Comparison of ENCODE assay signal across 9 cellular contexts in the genomic region with DNA sequence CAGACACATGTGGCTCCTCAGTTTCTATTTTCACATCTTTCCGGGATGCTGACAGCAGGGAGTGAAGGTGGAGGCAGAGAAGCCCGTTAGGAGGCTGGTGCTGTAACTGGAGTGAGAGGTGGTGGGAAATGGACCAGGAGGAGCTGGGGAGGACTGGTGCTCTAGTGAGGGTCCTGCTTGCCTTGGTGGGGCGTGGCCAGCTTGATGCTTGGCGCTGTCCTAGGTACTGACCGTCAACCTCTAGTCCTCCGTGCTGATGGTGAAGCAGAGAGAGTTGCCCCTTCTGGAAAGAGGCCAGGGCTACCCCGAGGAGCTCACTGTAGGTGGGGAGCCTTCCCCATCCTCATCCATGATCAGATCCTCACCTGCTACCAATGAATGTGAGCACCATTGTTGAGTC. TPM values are rescaled to one million over a fixed set of nuclear protein-coding genes. Genes with fewer than 3 reads are reported as not detected.
DNase-seq lines count a peak whose midpoint lies in the region; ATAC-seq and TF ChIP-seq lines count a peak whose summit lies in the region.
"Had no signal": no experiment of that assay in that cellular context is flagged by ENCODE, and none has a peak within 500 bp of the region (broad histone marks: within the 10 kb centered on the region; RNA-seq: fewer than 3 reads in every experiment).

No MANE protein-coding gene starts in this region.

- H3K9me3 ChIP-seq in neuron (ENCODE audit: low read length): no peaks in the 10 kb centered on the region
- H3K9me3 ChIP-seq: tibial artery had no signal

- intact Hi-C loops in posterior vena cava (cut with DNase I): no loop called here

- H2AFZ ChIP-seq in neuron (ENCODE audit: low read depth, low read length): no peak overlapping the region

- H3K4me3 ChIP-seq in NB4 (ENCODE audit: low read depth, low read length): peak overlapping the region; percentile 90
- H3K4me3 ChIP-seq in choroid plexus epithelial cell (ENCODE audit: low read depth, low read length): peak overlapping the region; percentile 71
- H3K4me3 ChIP-seq in neuron (ENCODE audit: low read length): peak overlapping the region; percentile 94

- H3K4me1 ChIP-seq in neuron (ENCODE audit: insufficient read depth, low read length): peaks cover 36% of the 10 kb centered on the region

- peaks cover 10% of the 10 kb centered on the region for H3K36me3 ChIP-seq in neuron (ENCODE audit: insufficient read depth, low read length)

- no peaks in the 10 kb centered on the region for H3K27me3 ChIP-seq in neuron (ENCODE audit: insufficient read depth, low read length)
- H3K27me3 ChIP-seq: tibial artery had no signal

- TF ChIP-seq POLR2A in NB4 (IDR thresholded peaks at IDR 0.05; ENCODE audit: extremely low read depth, insufficient read length): no peak

- TF ChIP-seq CTCF in NB4 (IDR thresholded peaks at IDR 0.05; ENCODE audit: low read depth, low read length): no peak
- TF ChIP-seq CTCF in choroid plexus epithelial cell (conservative IDR thresholded peaks at IDR 0.05; ENCODE audit: low read depth, low read length): no peak

- DNase-seq in ELR (ENCODE audit: low read depth) (peak; percentile 55), NB4 (ENCODE audit: low read depth) (peak; percentile 53), choroid plexus epithelial cell (ENCODE audit: low read depth) (no peak), posterior vena cava (ENCODE audit: low spot score) (no peak), NCI-H2081 treated with DMSO at 0.1 percent for 48 hours (lab: John Stamatoyannopoulos, UW) (no peak)

- ATAC-seq in GM21619 (IDR thresholded peaks at IDR 0.05; ENCODE audit: unreplicated experiment) (no peak), GM21360 (IDR thresholded peaks at IDR 0.05; ENCODE audit: unreplicated experiment) (no peak)

RNA-seq across cellular contexts. Expression of a gene that starts 1.4 kb away (rescaled TPM):
- 10 to 100 TPM; 16.2 to 18.0 TPM for total RNA-seq in posterior vena cava

RNA-seq across cellular contexts. Expression of a gene that starts 7.8 kb away (rescaled TPM):
- total RNA-seq in posterior vena cava: 100 to 1,000 TPM; 354 to 709 TPM

RNA-seq across cellular contexts. Expression of a gene that starts 32.1 kb away (rescaled TPM):
- total RNA-seq in posterior vena cava: 10 to 100 TPM; 29.0 to 30.4 TPM

RNA-seq across cellular contexts. Expression of a gene that starts 32.4 kb away (rescaled TPM):
- total RNA-seq in posterior vena cava: 10 to 100 TPM; 33.9 to 40.3 TPM

Comparison
In these comparisons a context has a peak if more than half of its experiments do, and no peak if none do; other contexts are left out.
1. DNase-seq: peak in ELR (single experiment) and NB4 (single experiment); none in choroid plexus epithelial cell (single experiment), posterior vena cava (single experiment) and NCI-H2081 treated with DMSO at 0.1 percent for 48 hours (single experiment).
2. Peak in every context shown above with its lines, with median percentiles within 50 percentile points of each other: H3K4me3 ChIP-seq.